In genomic region chr16:4373356-4373908, GRCh38 we compare ENCODE assay signal across 10 cellular contexts. TPM values are rescaled to one million over a fixed set of nuclear protein-coding genes. Genes with fewer than 3 reads are reported as not detected.
A peak's percentile ranks its signal among the peaks of the same experiment; 100 is the strongest.
DNase-seq lines count a peak whose midpoint lies in the region; ATAC-seq, FAIRE-seq and TF ChIP-seq lines count a peak whose summit lies in the region.
"Had no signal": no experiment of that assay in that cellular context is flagged by ENCODE, and none has a peak within 500 bp of the region (broad histone marks: within the 10 kb centered on the region; RNA-seq: fewer than 3 reads in every experiment).

No MANE protein-coding gene starts in this region.

- TF ChIP-seq RAD21 in HepG2 (CRISPR knock-in tag; IDR thresholded peaks at IDR 0.05): no peak

- H3K9me3 ChIP-seq in HepG2 (ENCODE audit: low read length): no peaks in the 10 kb centered on the region
- H3K9me3 ChIP-seq in transverse colon: no peaks in the 10 kb centered on the region

- H3K4me1 ChIP-seq in HepG2 (ENCODE audit: insufficient read depth, low read length) (peaks cover 86% of the 10 kb centered on the region), transverse colon (peaks cover 27 to 68% (median 54%) of the 10 kb centered on the region in 4 donors)

- intact Hi-C loops in HepG2 (cut with micrococcal nuclease; ENCODE audit: unreplicated experiment) (loop anchor here (2.0 kb wide), 1 partner anchor 15 kb away; no protein-coding TSS in a partner anchor), transverse colon (cut with DNase I; ENCODE audit: low total_unique reads) (no loop called here)

- POLR2A ChIA-PET in HepG2 (lab: Yijun Ruan, JAX): interaction anchor here (0.9 to 2.3 kb wide), 12 partner anchors 9 to 493 kb away, joined by 3 to 21 read pairs (median 6); partner anchors contain the start of genes CREBBP and PAM16

- peak overlapping the region; percentile 86 for H3K4me2 ChIP-seq in HepG2 (ENCODE audit: low read depth, low read length)

- WGBS in HepG2 (ENCODE audit: low lambda C conversion rate): no CpG with 5 or more reads among the region's 9 CpGs
- WGBS in transverse colon (ENCODE audit: low coverage in 1 of 2), 2 donors: 37 to 50% methylated on average over 1 to 9 of the region's 9 CpGs

- no peaks in the 10 kb centered on the region for H3K27me3 ChIP-seq in HepG2 (ENCODE audit: control insufficient read depth in 1 of 2, insufficient read depth in 2 of 2, low read length in 2 of 2)
- H3K27me3 ChIP-seq in transverse colon: no peaks in the 10 kb centered on the region

- H4K20me1 ChIP-seq in HepG2 (ENCODE audit: insufficient read depth, low read length): peaks cover 37% of the 10 kb centered on the region

- BruUV-seq in HepG2 (replicated peaks; lab: Mats Ljungman, UMichigan): no TSS peak

- no peak for ATAC-seq in HepG2

- H3K79me2 ChIP-seq in HepG2 (ENCODE audit: insufficient read depth, low read length): peaks cover 50% of the 10 kb centered on the region

- in situ Hi-C loops in astrocyte of the spinal cord (cut with HindIII; ENCODE audit: low sequenced_read_pairs): no loop called here
- in situ Hi-C loops in HepG2 (cut with HindIII; ENCODE audit: extremely low pct_ligation_motif_present, low pct_unique_long_range_greater_than_20kb): no loop called here
- in situ Hi-C loops in transverse colon (cut with MboI; ENCODE audit: low pct_ligation_motif_present in 1 of 4, low pct_unique_long_range_greater_than_20kb in 1 of 4, low sequenced_read_pairs in 3 of 4): no loop called here
- in situ Hi-C loops in GM13976 (cut with MboI; ENCODE audit: low sequenced_read_pairs, unreplicated experiment): no loop called here

- peak overlapping the region; percentile 42; the same call in 1 of the 2 replicates for H3K9ac ChIP-seq in HepG2 (ENCODE audit: insufficient read depth, low read depth, low read length)

- CTCF ChIA-PET in HepG2 (lab: Yijun Ruan, JAX; ENCODE audit: low intra/inter-chr PET ratio, low total read pairs): interaction anchor here (1.3 kb wide), 1 partner anchor 29 kb away, joined by 3 read pairs; no protein-coding TSS in a partner anchor

- peak overlapping the region; percentile 78 for H3K4me3 ChIP-seq in astrocyte of the spinal cord (ENCODE audit: low read depth, low read length)
- peak overlapping the region; percentile 76 to 92 (median 82) for H3K4me3 ChIP-seq in HepG2 (replicated peaks in 1 of 3; ENCODE audit: insufficient read depth in 1 of 3, low read depth in 2 of 3, low read length in 3 of 3)
- peak overlapping the region in 2 of 4 donors; percentile 60 to 67 for H3K4me3 ChIP-seq in transverse colon

- H2AFZ ChIP-seq in HepG2 (ENCODE audit: low read length): no peak overlapping the region

- DNase-seq in NCI-H1105 treated with DMSO at 0.1 percent for 48 hours (lab: John Stamatoyannopoulos, UW) (peak; percentile 45), NCI-H1105 (lab: John Stamatoyannopoulos, UW) (no peak), astrocyte of the spinal cord (ENCODE audit: low read depth, low spot score) (no peak), HepG2 (ENCODE audit: low spot score) (no peak), transverse colon (no peak), NAMALWA (ENCODE audit: low spot score) (no peak), GM13976 (ENCODE audit: low spot score) (no peak)
- no peak for DNase-seq in stimulated activated CD4-positive, alpha-beta T cell treated with anti-CD3 and anti-CD28 coated beads, Interleukin-12 subunit alpha, Interleukin-12 subunit beta, amount 100 ng/mL, for 4 hours
- DNase-seq: activated CD4-positive, alpha-beta memory T cell treated with anti-CD3 and anti-CD28 coated beads, Interleukin-2, amount 10 ng/mL, durations not matched to agents 7 days and 5 days had no signal

- H3K27ac ChIP-seq in HepG2 (ENCODE audit: extremely low read length, insufficient read depth, low read length) (peak overlapping the region; percentile 83), transverse colon (peak overlapping the region; percentile 78 to 92 (median 83))

- TF ChIP-seq CTCF in astrocyte of the spinal cord (IDR thresholded peaks at IDR 0.05; ENCODE audit: low read depth, low read length) (no peak), HepG2 (CRISPR knock-in tag; IDR thresholded peaks at IDR 0.05) (no peak), transverse colon (IDR thresholded peaks at IDR 0.05) (no peak), GM13976 (IDR thresholded peaks at IDR 0.05; ENCODE audit: borderline replicate concordance, control extremely low read depth, extremely low read depth, insufficient read depth, missing control alignments) (no peak)

- H3K36me3 ChIP-seq in HepG2 (replicated peaks in 1 of 2; ENCODE audit: control insufficient read depth in 1 of 2, insufficient read depth in 2 of 2, low read length in 2 of 2) (peaks cover 0 to 2% of the 10 kb centered on the region in 2 experiments; a peak in 1 of 5 replicates), transverse colon (no peaks in the 10 kb centered on the region)

- TF ChIP-seq POLR2A in HepG2 (IDR thresholded peaks at IDR 0.05; ENCODE audit: insufficient read depth in 1 of 2, low read depth in 2 of 2, low read length in 2 of 2) (no peak), transverse colon (IDR thresholded peaks at IDR 0.05) (no peak)

- no peak for FAIRE-seq in HepG2 (lab: Jason Lieb, UNC)
- FAIRE-seq: A204.1 had no signal

- TF ChIP-seq EP300 in HepG2 (IDR thresholded peaks at IDR 0.05; ENCODE audit: low read depth in 2 of 2, low read length in 2 of 2) (no peak), HepG2 (CRISPR knock-in tag; IDR thresholded peaks at IDR 0.05; ENCODE audit: borderline replicate concordance) (no peak), transverse colon (IDR thresholded peaks at IDR 0.05; ENCODE audit: low read depth) (no peak)

RNA-seq across cellular contexts. Expression of gene VASN, which starts 1.8 kb away (rescaled TPM):
- 6.9 and 18.2 TPM in 2 replicates for total RNA-seq in HepG2 (2016; rRNA removed; fragmentation: Illumina TruSeq; extraction: Trizol)
- 2.8 and 3.3 TPM in 2 replicates for total RNA-seq in HepG2 (2016; cell fraction: cytosol; rRNA removed; fragmentation: Illumina TruSeq; extraction: Trizol; ENCODE audit: low read depth)
- total RNA-seq in HepG2 (2016; cell fraction: insoluble cytoplasmic fraction; rRNA removed; fragmentation: Illumina TruSeq; extraction: Trizol): 5.9 and 17.8 TPM in 2 replicates
- 5.8 and 6.6 TPM in 2 replicates for total RNA-seq in HepG2 (2016; cell fraction: membrane; rRNA removed; fragmentation: Illumina TruSeq; extraction: Trizol)
- 22.5 and 25.6 TPM in 2 replicates for total RNA-seq in HepG2 (2016; cell fraction: nucleus; rRNA removed; fragmentation: Illumina TruSeq; extraction: Trizol)
- polyA plus RNA-seq in HepG2 (2011; rRNA removed): 8.4 and 15.5 TPM in 2 replicates
- 9.0 and 15.7 TPM in 2 replicates for polyA plus RNA-seq in HepG2 (2011; cell fraction: cytosol; rRNA removed)
- polyA plus RNA-seq in HepG2 (2011; cell fraction: nucleus; rRNA removed): 47.1 and 58.1 TPM in 2 replicates
- 9.8 and 16.9 TPM in 2 replicates for polyA plus RNA-seq in HepG2 (2012)
- polyA plus RNA-seq in HepG2 (2016; cell fraction: cytosol; fragmentation: Illumina TruSeq; extraction: Trizol; ENCODE audit: low read depth): 2.3 and 2.6 TPM in 2 replicates
- polyA plus RNA-seq in HepG2 (2016; cell fraction: insoluble cytoplasmic fraction; fragmentation: Illumina TruSeq; extraction: Trizol; ENCODE audit: low read depth): 7.7 and 10.2 TPM in 2 replicates
- 3.1 and 4.1 TPM in 2 replicates for polyA plus RNA-seq in HepG2 (2016; cell fraction: membrane; fragmentation: Illumina TruSeq; extraction: Trizol; ENCODE audit: low read depth)
- polyA plus RNA-seq in HepG2 (2016; cell fraction: nucleus; fragmentation: Illumina TruSeq; extraction: Trizol; ENCODE audit: insufficient read depth, low read depth): 40.8 and 43.4 TPM in 2 replicates
- 1.2 and 47.2 TPM in 2 replicates for polyA minus RNA-seq in HepG2 (2011; rRNA and poly(A)+ RNA removed; ENCODE audit: low replicate concordance)
- 18.8 and 21.5 TPM in 2 replicates for polyA minus RNA-seq in HepG2 (2011; cell fraction: cytosol; rRNA and poly(A)+ RNA removed)
- 32.1 and 35.9 TPM in 2 replicates for polyA minus RNA-seq in HepG2 (2011; cell fraction: nucleus; rRNA and poly(A)+ RNA removed)
- total RNA-seq in transverse colon: 10 to 100 TPM in 2 of 4 donors, 1 to 10 TPM in 2; 3.4 to 18.7 (median 9.0) TPM

RNA-seq across cellular contexts. Expression of gene PAM16, which starts 22.3 kb away (rescaled TPM):
- 39.5 and 51.8 TPM in 2 replicates for total RNA-seq in HepG2 (2016; rRNA removed; fragmentation: Illumina TruSeq; extraction: Trizol)
- total RNA-seq in HepG2 (2016; cell fraction: cytosol; rRNA removed; fragmentation: Illumina TruSeq; extraction: Trizol; ENCODE audit: low read depth): 62.7 and 78.9 TPM in 2 replicates
- 44.0 and 55.1 TPM in 2 replicates for total RNA-seq in HepG2 (2016; cell fraction: insoluble cytoplasmic fraction; rRNA removed; fragmentation: Illumina TruSeq; extraction: Trizol)
- total RNA-seq in HepG2 (2016; cell fraction: membrane; rRNA removed; fragmentation: Illumina TruSeq; extraction: Trizol): 48.0 and 59.1 TPM in 2 replicates
- total RNA-seq in HepG2 (2016; cell fraction: nucleus; rRNA removed; fragmentation: Illumina TruSeq; extraction: Trizol): 21.8 and 30.9 TPM in 2 replicates
- 51.5 and 64.5 TPM in 2 replicates for polyA plus RNA-seq in HepG2 (2011; rRNA removed)
- polyA plus RNA-seq in HepG2 (2011; cell fraction: cytosol; rRNA removed): 79.1 and 106 TPM in 2 replicates
- polyA plus RNA-seq in HepG2 (2011; cell fraction: nucleus; rRNA removed): 59.7 and 63.8 TPM in 2 replicates
- polyA plus RNA-seq in HepG2 (2012): 28.9 and 43.2 TPM in 2 replicates
- 51.5 and 69.1 TPM in 2 replicates for polyA plus RNA-seq in HepG2 (2016; cell fraction: cytosol; fragmentation: Illumina TruSeq; extraction: Trizol; ENCODE audit: low read depth)
- polyA plus RNA-seq in HepG2 (2016; cell fraction: insoluble cytoplasmic fraction; fragmentation: Illumina TruSeq; extraction: Trizol; ENCODE audit: low read depth): 31.2 and 31.7 TPM in 2 replicates
- polyA plus RNA-seq in HepG2 (2016; cell fraction: membrane; fragmentation: Illumina TruSeq; extraction: Trizol; ENCODE audit: low read depth): 35.5 and 47.0 TPM in 2 replicates
- polyA plus RNA-seq in HepG2 (2016; cell fraction: nucleus; fragmentation: Illumina TruSeq; extraction: Trizol; ENCODE audit: insufficient read depth, low read depth): 70.3 and 85.7 TPM in 2 replicates
- polyA minus RNA-seq in HepG2 (2011; rRNA and poly(A)+ RNA removed; ENCODE audit: low replicate concordance): 22.9 and 24.5 TPM in 2 replicates
- polyA minus RNA-seq in HepG2 (2011; cell fraction: cytosol; rRNA and poly(A)+ RNA removed): 13.2 and 17.4 TPM in 2 replicates
- polyA minus RNA-seq in HepG2 (2011; cell fraction: nucleus; rRNA and poly(A)+ RNA removed): 12.3 and 12.9 TPM in 2 replicates
- total RNA-seq in transverse colon: 10 to 100 TPM; 26.5 to 40.5 (median 29.2) TPM

RNA-seq across cellular contexts. Expression of gene CORO7, which starts 43.0 kb away (rescaled TPM):
- total RNA-seq in HepG2 (2016; rRNA removed; fragmentation: Illumina TruSeq; extraction: Trizol) (5.9 and 9.9 TPM in 2 replicates), transverse colon (100 to 1,000 TPM in 1 of 4 donors, 10 to 100 TPM in 3; 46.8 to 330 (median 58.1) TPM)
- 5.5 and 8.0 TPM in 2 replicates for total RNA-seq in HepG2 (2016; cell fraction: cytosol; rRNA removed; fragmentation: Illumina TruSeq; extraction: Trizol; ENCODE audit: low read depth)
- total RNA-seq in HepG2 (2016; cell fraction: insoluble cytoplasmic fraction; rRNA removed; fragmentation: Illumina TruSeq; extraction: Trizol): 4.0 and 11.9 TPM in 2 replicates
- 3.5 and 3.8 TPM in 2 replicates for total RNA-seq in HepG2 (2016; cell fraction: membrane; rRNA removed; fragmentation: Illumina TruSeq; extraction: Trizol)
- 13.2 and 15.4 TPM in 2 replicates for total RNA-seq in HepG2 (2016; cell fraction: nucleus; rRNA removed; fragmentation: Illumina TruSeq; extraction: Trizol)
- polyA plus RNA-seq in HepG2 (2011; rRNA removed): 14.3 and 17.1 TPM in 2 replicates
- polyA plus RNA-seq in HepG2 (2011; cell fraction: cytosol; rRNA removed): 2.7 and 6.4 TPM in 2 replicates
- polyA plus RNA-seq in HepG2 (2011; cell fraction: nucleus; rRNA removed): 179 and 209 TPM in 2 replicates
- polyA plus RNA-seq in HepG2 (2012): 9.1 and 11.1 TPM in 2 replicates
- 0.66 and 0.77 TPM in 2 replicates for polyA plus RNA-seq in HepG2 (2016; cell fraction: cytosol; fragmentation: Illumina TruSeq; extraction: Trizol; ENCODE audit: low read depth)
- polyA plus RNA-seq in HepG2 (2016; cell fraction: insoluble cytoplasmic fraction; fragmentation: Illumina TruSeq; extraction: Trizol; ENCODE audit: low read depth): 4.2 and 5.3 TPM in 2 replicates
- 1.1 and 2.1 TPM in 2 replicates for polyA plus RNA-seq in HepG2 (2016; cell fraction: membrane; fragmentation: Illumina TruSeq; extraction: Trizol; ENCODE audit: low read depth)
- 28.1 and 39.8 TPM in 2 replicates for polyA plus RNA-seq in HepG2 (2016; cell fraction: nucleus; fragmentation: Illumina TruSeq; extraction: Trizol; ENCODE audit: insufficient read depth, low read depth)
- 26.6 and 27.6 TPM in 2 replicates for polyA minus RNA-seq in HepG2 (2011; rRNA and poly(A)+ RNA removed; ENCODE audit: low replicate concordance)
- 8.2 and 9.7 TPM in 2 replicates for polyA minus RNA-seq in HepG2 (2011; cell fraction: cytosol; rRNA and poly(A)+ RNA removed)
- 35.3 and 35.7 TPM in 2 replicates for polyA minus RNA-seq in HepG2 (2011; cell fraction: nucleus; rRNA and poly(A)+ RNA removed)

RNA-seq across cellular contexts. Expression of gene DNAJA3, which starts 52.2 kb away (rescaled TPM):
- total RNA-seq in HepG2 (2016; rRNA removed; fragmentation: Illumina TruSeq; extraction: Trizol) (75.3 and 77.0 TPM in 2 replicates), transverse colon (100 to 1,000 TPM in 1 of 4 donors, 10 to 100 TPM in 3; 49.0 to 126 (median 75.5) TPM)
- total RNA-seq in HepG2 (2016; cell fraction: cytosol; rRNA removed; fragmentation: Illumina TruSeq; extraction: Trizol; ENCODE audit: low read depth): 25.0 and 28.5 TPM in 2 replicates
- 71.5 and 76.4 TPM in 2 replicates for total RNA-seq in HepG2 (2016; cell fraction: insoluble cytoplasmic fraction; rRNA removed; fragmentation: Illumina TruSeq; extraction: Trizol)
- total RNA-seq in HepG2 (2016; cell fraction: membrane; rRNA removed; fragmentation: Illumina TruSeq; extraction: Trizol): 43.5 and 45.7 TPM in 2 replicates
- total RNA-seq in HepG2 (2016; cell fraction: nucleus; rRNA removed; fragmentation: Illumina TruSeq; extraction: Trizol): 42.9 and 52.3 TPM in 2 replicates
- polyA plus RNA-seq in HepG2 (2011; rRNA removed): 79.9 and 83.3 TPM in 2 replicates
- polyA plus RNA-seq in HepG2 (2011; cell fraction: cytosol; rRNA removed): 73.4 and 79.2 TPM in 2 replicates
- polyA plus RNA-seq in HepG2 (2011; cell fraction: nucleus; rRNA removed): 121 and 132 TPM in 2 replicates
- 51.0 and 51.3 TPM in 2 replicates for polyA plus RNA-seq in HepG2 (2012)
- 9.0 and 9.9 TPM in 2 replicates for polyA plus RNA-seq in HepG2 (2016; cell fraction: cytosol; fragmentation: Illumina TruSeq; extraction: Trizol; ENCODE audit: low read depth)
- 60.7 and 69.6 TPM in 2 replicates for polyA plus RNA-seq in HepG2 (2016; cell fraction: insoluble cytoplasmic fraction; fragmentation: Illumina TruSeq; extraction: Trizol; ENCODE audit: low read depth)
- 16.3 and 18.8 TPM in 2 replicates for polyA plus RNA-seq in HepG2 (2016; cell fraction: membrane; fragmentation: Illumina TruSeq; extraction: Trizol; ENCODE audit: low read depth)
- 95.3 and 101 TPM in 2 replicates for polyA plus RNA-seq in HepG2 (2016; cell fraction: nucleus; fragmentation: Illumina TruSeq; extraction: Trizol; ENCODE audit: insufficient read depth, low read depth)
- polyA minus RNA-seq in HepG2 (2011; rRNA and poly(A)+ RNA removed; ENCODE audit: low replicate concordance): 68.2 and 70.0 TPM in 2 replicates
- polyA minus RNA-seq in HepG2 (2011; cell fraction: cytosol; rRNA and poly(A)+ RNA removed): 33.7 and 41.2 TPM in 2 replicates
- polyA minus RNA-seq in HepG2 (2011; cell fraction: nucleus; rRNA and poly(A)+ RNA removed): 60.1 and 62.8 TPM in 2 replicates

RNA-seq across cellular contexts. Expression of gene GLIS2, which starts 57.6 kb away (rescaled TPM):
- total RNA-seq in HepG2 (2016; rRNA removed; fragmentation: Illumina TruSeq; extraction: Trizol): 0.24 and 0.29 TPM in 2 replicates
- 1.0 and 1.1 TPM in 2 replicates for total RNA-seq in HepG2 (2016; cell fraction: cytosol; rRNA removed; fragmentation: Illumina TruSeq; extraction: Trizol; ENCODE audit: low read depth)
- total RNA-seq in HepG2 (2016; cell fraction: insoluble cytoplasmic fraction; rRNA removed; fragmentation: Illumina TruSeq; extraction: Trizol): 0.18 and 0.30 TPM in 2 replicates
- 0.59 and 0.65 TPM in 2 replicates for total RNA-seq in HepG2 (2016; cell fraction: membrane; rRNA removed; fragmentation: Illumina TruSeq; extraction: Trizol)
- 0.34 and 0.63 TPM in 2 replicates for total RNA-seq in HepG2 (2016; cell fraction: nucleus; rRNA removed; fragmentation: Illumina TruSeq; extraction: Trizol)
- polyA plus RNA-seq in HepG2 (2011; rRNA removed): 0.28 and 0.39 TPM in 2 replicates
- polyA plus RNA-seq in HepG2 (2011; cell fraction: cytosol; rRNA removed): 0.17 and 0.18 TPM in 2 replicates
- polyA plus RNA-seq in HepG2 (2011; cell fraction: nucleus; rRNA removed): 1.1 and 1.3 TPM in 2 replicates
- polyA plus RNA-seq in HepG2 (2012): 0.91 and 2.0 TPM in 2 replicates
- 0.27 and 0.43 TPM in 2 replicates for polyA plus RNA-seq in HepG2 (2016; cell fraction: cytosol; fragmentation: Illumina TruSeq; extraction: Trizol; ENCODE audit: low read depth)
- 0.70 and 0.86 TPM in 2 replicates for polyA plus RNA-seq in HepG2 (2016; cell fraction: insoluble cytoplasmic fraction; fragmentation: Illumina TruSeq; extraction: Trizol; ENCODE audit: low read depth)
- 1.3 and 1.4 TPM in 2 replicates for polyA plus RNA-seq in HepG2 (2016; cell fraction: membrane; fragmentation: Illumina TruSeq; extraction: Trizol; ENCODE audit: low read depth)
- polyA plus RNA-seq in HepG2 (2016; cell fraction: nucleus; fragmentation: Illumina TruSeq; extraction: Trizol; ENCODE audit: insufficient read depth, low read depth): 1.6 and 1.8 TPM in 2 replicates
- polyA minus RNA-seq in HepG2 (2011; rRNA and poly(A)+ RNA removed; ENCODE audit: low replicate concordance): 0.44 and 3.2 TPM in 2 replicates
- polyA minus RNA-seq in HepG2 (2011; cell fraction: cytosol; rRNA and poly(A)+ RNA removed): 0.18 and 0.99 TPM in 2 replicates
- polyA minus RNA-seq in HepG2 (2011; cell fraction: nucleus; rRNA and poly(A)+ RNA removed): 0.25 and 0.52 TPM in 2 replicates
- total RNA-seq in transverse colon: 1 to 10 TPM in 3 of 4 donors, under 1 TPM in 1; 0.68 to 5.0 (median 1.8) TPM
